ENCODE assay signal across 1 cellular context in the genomic region with DNA sequence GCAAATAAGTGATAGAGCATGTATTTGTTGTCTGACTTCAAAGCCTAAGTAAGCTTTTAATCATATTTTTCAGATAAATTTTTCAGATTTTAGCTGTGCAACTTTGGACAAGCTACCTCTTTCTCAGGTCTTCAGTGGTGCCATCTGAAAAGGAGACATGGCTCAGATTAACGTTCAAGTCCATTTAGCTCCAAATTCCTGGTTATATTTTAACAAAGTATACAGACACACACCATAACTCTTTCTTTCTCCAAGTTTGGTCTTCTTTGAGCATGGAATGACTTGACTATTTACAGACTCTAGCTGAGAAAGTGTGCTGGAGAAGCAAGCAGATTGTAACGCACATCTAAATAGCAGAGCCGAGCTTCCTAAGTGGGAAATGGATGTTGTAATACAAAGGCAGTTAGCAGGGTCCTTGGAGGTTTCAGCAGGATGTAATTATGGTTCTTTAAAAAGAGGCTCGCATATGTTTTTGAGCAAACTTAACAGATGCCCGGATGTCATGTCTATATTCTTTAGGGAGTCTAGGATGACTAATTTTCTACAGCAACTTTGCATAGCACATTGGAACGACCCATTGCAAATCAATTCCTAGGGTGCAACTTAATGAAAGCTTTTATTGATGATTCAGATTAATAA.
TF ChIP-seq lines count a peak whose summit lies in the region.

No MANE protein-coding gene starts in this region.

TF ChIP-seq in IMR-90, 13 proteins besides CTCF, POLR2A, EP300 and RAD21:
- TF ChIP-seq FOS (IDR thresholded peaks at IDR 0.05; ENCODE audit: low read depth, low read length): no peak
- TF ChIP-seq MAZ (IDR thresholded peaks at IDR 0.05; ENCODE audit: borderline replicate concordance, low read depth, low read length): no peak
- TF ChIP-seq RFX5 (IDR thresholded peaks at IDR 0.05; ENCODE audit: low read depth, low read length): no peak
- TF ChIP-seq, protein P1, sequence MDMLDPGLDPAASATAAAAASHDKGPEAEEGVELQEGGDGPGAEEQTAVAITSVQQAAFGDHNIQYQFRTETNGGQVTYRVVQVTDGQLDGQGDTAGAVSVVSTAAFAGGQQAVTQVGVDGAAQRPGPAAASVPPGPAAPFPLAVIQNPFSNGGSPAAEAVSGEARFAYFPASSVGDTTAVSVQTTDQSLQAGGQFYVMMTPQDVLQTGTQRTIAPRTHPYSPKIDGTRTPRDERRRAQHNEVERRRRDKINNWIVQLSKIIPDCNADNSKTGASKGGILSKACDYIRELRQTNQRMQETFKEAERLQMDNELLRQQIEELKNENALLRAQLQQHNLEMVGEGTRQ (IDR thresholded peaks at IDR 0.05; ENCODE audit: low read depth, low read length): no peak
